ENCODE assay signal across 17 cellular contexts in the genomic region with DNA sequence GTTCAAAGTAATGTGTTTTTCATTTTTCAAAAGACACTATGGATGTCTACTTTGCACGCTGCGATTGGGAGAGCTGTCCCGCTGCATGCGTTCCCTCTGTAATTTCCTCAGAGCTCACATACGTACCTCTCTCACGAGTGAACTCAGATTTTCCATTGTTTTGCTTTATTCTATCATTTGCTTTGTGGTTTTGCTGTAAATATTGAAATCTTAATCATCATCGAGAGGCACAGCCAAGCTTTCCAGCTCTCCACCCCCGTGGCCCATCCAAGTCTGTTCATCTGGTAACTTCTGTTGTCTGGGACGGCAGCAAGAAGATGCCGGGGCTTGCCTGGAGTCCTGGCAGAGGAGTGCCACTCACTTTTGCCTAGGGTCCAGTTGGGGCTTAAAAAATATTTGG. TPM values are rescaled to one million over a fixed set of nuclear protein-coding genes. Genes with fewer than 3 reads are reported as not detected.
DNase-seq lines count a peak whose midpoint lies in the region; ATAC-seq and TF ChIP-seq lines count a peak whose summit lies in the region.
"Had no signal": no experiment of that assay in that cellular context is flagged by ENCODE, and none has a peak within 500 bp of the region (broad histone marks: within the 10 kb centered on the region; RNA-seq: fewer than 3 reads in every experiment).

No MANE protein-coding gene starts in this region.

- H3K4me3 ChIP-seq in CD8-positive, alpha-beta T cell (ENCODE audit: low read depth, low read length) = no peak overlapping the region
- H3K4me3 ChIP-seq: colonic mucosa, suprapubic skin had no signal

- no peaks in the 10 kb centered on the region for H3K27me3 ChIP-seq in CD8-positive, alpha-beta T cell (ENCODE audit: insufficient read depth, low read length)
- H3K27me3 ChIP-seq: colonic mucosa, suprapubic skin had no signal

- peak; percentile 53 for DNase-seq in activated CD4-positive, alpha-beta T cell treated with anti-CD3 and anti-CD28 coated beads for 36 hours
- DNase-seq in activated CD4-positive, alpha-beta T cell treated with anti-CD3 and anti-CD28 coated beads, Interleukin-2, amount 50 U/mL, for 4 hours = no peak
- no peak for DNase-seq in CD8-positive, alpha-beta T cell
- DNase-seq in activated naive CD8-positive, alpha-beta T cell treated with anti-CD3 and anti-CD28 coated beads, Interleukin-2, amount 50 U/mL, for 24 hours = no peak
- DNase-seq in naive thymus-derived CD8-positive, alpha-beta T cell = no peak
- DNase-seq in T-helper 2 cell treated with Interferon-gamma antibody and Interleukin-4, amounts not matched to agents 5 μg/mL and 100 μg/mL, for 36 hours (ENCODE audit: low spot score) = no peak
- no peak for DNase-seq in HCEC 1CT
- DNase-seq: activated CD8-positive, alpha-beta memory T cell treated with anti-CD3 and anti-CD28 coated beads, Interleukin-2, amount 10 ng/mL, durations not matched to agents 7 days and 5 days; colonic mucosa; GF-D8; KG1; left cardiac atrium; NCI-H1105; NCI-H2227 treated with DMSO at 0.1 percent for 48 hours; SHP77 had no signal

- CTCF ChIA-PET in activated CD4-positive, alpha-beta T cell treated with anti-CD3 and anti-CD28 coated beads for 36 hours (lab: Charles Lee) = interaction anchor here (0.7 to 0.8 kb wide), 2 partner anchors 22 to 30 kb away, joined by 3 read pairs; no protein-coding TSS in a partner anchor
- CTCF ChIA-PET in CD8-positive, alpha-beta T cell (lab: Charles Lee) = interaction anchor here (0.6 to 8.2 kb wide), 2 partner anchors 69 to 80 kb away, joined by 3 to 85 read pairs; no protein-coding TSS in a partner anchor

- TF ChIP-seq CTCF in CD8-positive, alpha-beta T cell (IDR thresholded peaks at IDR 0.05) = no peak

- peaks cover 16% of the 10 kb centered on the region for H3K4me1 Mint-ChIP-seq in activated CD4-positive, alpha-beta T cell treated with anti-CD3 and anti-CD28 coated beads for 36 hours
- H3K4me1 Mint-ChIP-seq in CD8-positive, alpha-beta T cell (ENCODE audit: low read depth) = peaks cover 23% of the 10 kb centered on the region
- peaks cover 16% of the 10 kb centered on the region for H3K4me1 Mint-ChIP-seq in activated naive CD8-positive, alpha-beta T cell treated with anti-CD3 and anti-CD28 coated beads, Interleukin-2, amount 50 U/mL, for 24 hours
- H3K4me1 Mint-ChIP-seq in naive thymus-derived CD8-positive, alpha-beta T cell = peaks cover 11 to 32% (median 19%) of the 10 kb centered on the region in 4 donors
- H3K4me1 Mint-ChIP-seq in T-helper 2 cell treated with Interferon-gamma antibody and Interleukin-4, amounts not matched to agents 5 μg/mL and 100 μg/mL, for 36 hours (ENCODE audit: low read depth) = peaks cover under 1% of the 10 kb centered on the region

- POLR2A ChIA-PET in activated CD4-positive, alpha-beta T cell treated with anti-CD3 and anti-CD28 coated beads for 36 hours (lab: Charles Lee) = no interaction called here
- POLR2A ChIA-PET in CD8-positive, alpha-beta T cell (lab: Charles Lee) = interaction anchor here (0.5 to 13.2 kb wide), 4 partner anchors 19 to 747 kb away, joined by 3 to 201 read pairs (median 76); partner anchors contain the start of genes TMC6 and TMC8
- POLR2A ChIA-PET in naive thymus-derived CD8-positive, alpha-beta T cell (lab: Charles Lee) = interaction anchor here (15.9 kb wide), 1 partner anchor 28 kb away, joined by 615 read pairs; the partner anchor contains the start of genes C17orf99, TMC6 and TMC8

- no peaks in the 10 kb centered on the region for H3K9me3 Mint-ChIP-seq in activated CD4-positive, alpha-beta T cell treated with anti-CD3 and anti-CD28 coated beads for 36 hours (ENCODE audit: low read depth)
- H3K9me3 Mint-ChIP-seq in CD8-positive, alpha-beta T cell = no peaks in the 10 kb centered on the region
- no peaks in the 10 kb centered on the region for H3K9me3 Mint-ChIP-seq in activated naive CD8-positive, alpha-beta T cell treated with anti-CD3 and anti-CD28 coated beads, Interleukin-2, amount 50 U/mL, for 24 hours
- no peaks in the 10 kb centered on the region for H3K9me3 Mint-ChIP-seq in naive thymus-derived CD8-positive, alpha-beta T cell
- no peaks in the 10 kb centered on the region for H3K9me3 Mint-ChIP-seq in T-helper 2 cell treated with Interferon-gamma antibody and Interleukin-4, amounts not matched to agents 5 μg/mL and 100 μg/mL, for 36 hours

- intact Hi-C loops in activated CD4-positive, alpha-beta T cell treated with anti-CD3 and anti-CD28 coated beads for 36 hours (cut with DNase I, micrococcal nuclease) = no loop called here
- intact Hi-C loops in CD8-positive, alpha-beta T cell (cut with DNase I, micrococcal nuclease) = no loop called here

- H3K4me3 Mint-ChIP-seq in activated CD4-positive, alpha-beta T cell treated with anti-CD3 and anti-CD28 coated beads for 36 hours = no peak overlapping the region
- no peak overlapping the region for H3K4me3 Mint-ChIP-seq in CD8-positive, alpha-beta T cell
- H3K4me3 Mint-ChIP-seq in activated naive CD8-positive, alpha-beta T cell treated with anti-CD3 and anti-CD28 coated beads, Interleukin-2, amount 50 U/mL, for 24 hours = no peak overlapping the region
- no peak overlapping the region for H3K4me3 Mint-ChIP-seq in naive thymus-derived CD8-positive, alpha-beta T cell
- no peak overlapping the region for H3K4me3 Mint-ChIP-seq in T-helper 2 cell treated with Interferon-gamma antibody and Interleukin-4, amounts not matched to agents 5 μg/mL and 100 μg/mL, for 36 hours
- H3K4me3 Mint-ChIP-seq: activated CD8-positive, alpha-beta memory T cell treated with anti-CD3 and anti-CD28 coated beads, Interleukin-2, amount 10 ng/mL, durations not matched to agents 7 days and 5 days had no signal

- H3K27ac Mint-ChIP-seq in activated CD4-positive, alpha-beta T cell treated with anti-CD3 and anti-CD28 coated beads for 36 hours = peak overlapping the region; percentile 73
- H3K27ac Mint-ChIP-seq in CD8-positive, alpha-beta T cell = peak overlapping the region; percentile 12
- peak overlapping the region; percentile 55 for H3K27ac Mint-ChIP-seq in activated naive CD8-positive, alpha-beta T cell treated with anti-CD3 and anti-CD28 coated beads, Interleukin-2, amount 50 U/mL, for 24 hours
- H3K27ac Mint-ChIP-seq in naive thymus-derived CD8-positive, alpha-beta T cell = peak overlapping the region in 9 of 10 donors; percentile 16 to 83 (median 55)
- H3K27ac Mint-ChIP-seq in T-helper 2 cell treated with Interferon-gamma antibody and Interleukin-4, amounts not matched to agents 5 μg/mL and 100 μg/mL, for 36 hours = no peak overlapping the region
- H3K27ac Mint-ChIP-seq: activated CD8-positive, alpha-beta memory T cell treated with anti-CD3 and anti-CD28 coated beads, Interleukin-2, amount 10 ng/mL, durations not matched to agents 7 days and 5 days had no signal

- no peaks in the 10 kb centered on the region for H3K9me3 ChIP-seq in CD8-positive, alpha-beta T cell (ENCODE audit: low read length)
- H3K9me3 ChIP-seq: colonic mucosa, suprapubic skin had no signal

- H3K36me3 ChIP-seq in CD8-positive, alpha-beta T cell (ENCODE audit: insufficient read depth, low read length) = peaks cover 73% of the 10 kb centered on the region

- peak; percentile 65 for ATAC-seq in activated CD4-positive, alpha-beta T cell treated with anti-CD3 and anti-CD28 coated beads for 36 hours
- no peak for ATAC-seq in CD8-positive, alpha-beta T cell
- ATAC-seq in activated naive CD8-positive, alpha-beta T cell treated with anti-CD3 and anti-CD28 coated beads, Interleukin-2, amount 50 U/mL, for 24 hours = no peak
- ATAC-seq in naive thymus-derived CD8-positive, alpha-beta T cell = no peak
- ATAC-seq in HG03159 (IDR thresholded peaks at IDR 0.05; ENCODE audit: unreplicated experiment) = no peak
- ATAC-seq: activated CD8-positive, alpha-beta memory T cell treated with anti-CD3 and anti-CD28 coated beads, Interleukin-2, amount 10 ng/mL, durations not matched to agents 7 days and 5 days; left cardiac atrium had no signal

- no peaks in the 10 kb centered on the region for H3K27me3 Mint-ChIP-seq in activated CD4-positive, alpha-beta T cell treated with anti-CD3 and anti-CD28 coated beads for 36 hours
- no peaks in the 10 kb centered on the region for H3K27me3 Mint-ChIP-seq in CD8-positive, alpha-beta T cell (ENCODE audit: low read depth)
- H3K27me3 Mint-ChIP-seq in activated naive CD8-positive, alpha-beta T cell treated with anti-CD3 and anti-CD28 coated beads, Interleukin-2, amount 50 U/mL, for 24 hours = no peaks in the 10 kb centered on the region
- no peaks in the 10 kb centered on the region for H3K27me3 Mint-ChIP-seq in naive thymus-derived CD8-positive, alpha-beta T cell
- no peaks in the 10 kb centered on the region for H3K27me3 Mint-ChIP-seq in T-helper 2 cell treated with Interferon-gamma antibody and Interleukin-4, amounts not matched to agents 5 μg/mL and 100 μg/mL, for 36 hours (ENCODE audit: low read depth)
- H3K27me3 Mint-ChIP-seq: activated CD8-positive, alpha-beta memory T cell treated with anti-CD3 and anti-CD28 coated beads, Interleukin-2, amount 10 ng/mL, durations not matched to agents 7 days and 5 days had no signal

- peaks cover 5% of the 10 kb centered on the region for H3K4me1 ChIP-seq in CD8-positive, alpha-beta T cell (ENCODE audit: insufficient read depth, low read length)
- H3K4me1 ChIP-seq: colonic mucosa had no signal

- H3K27ac ChIP-seq in CD8-positive, alpha-beta T cell (ENCODE audit: low read depth, low read length) = no peak overlapping the region
- H3K27ac ChIP-seq: colonic mucosa, suprapubic skin had no signal

- peaks cover 25% of the 10 kb centered on the region for H3K36me3 Mint-ChIP-seq in activated CD4-positive, alpha-beta T cell treated with anti-CD3 and anti-CD28 coated beads for 36 hours (ENCODE audit: low read depth)
- peaks cover 72% of the 10 kb centered on the region for H3K36me3 Mint-ChIP-seq in CD8-positive, alpha-beta T cell
- H3K36me3 Mint-ChIP-seq in activated naive CD8-positive, alpha-beta T cell treated with anti-CD3 and anti-CD28 coated beads, Interleukin-2, amount 50 U/mL, for 24 hours (ENCODE audit: low read depth) = peaks cover 11% of the 10 kb centered on the region
- H3K36me3 Mint-ChIP-seq in naive thymus-derived CD8-positive, alpha-beta T cell = peaks cover 0 to 80% (median 11%) of the 10 kb centered on the region in 3 donors
- H3K36me3 Mint-ChIP-seq in T-helper 2 cell treated with Interferon-gamma antibody and Interleukin-4, amounts not matched to agents 5 μg/mL and 100 μg/mL, for 36 hours (ENCODE audit: low read depth) = peaks cover 47% of the 10 kb centered on the region

RNA-seq across cellular contexts. Expression of gene TMC6, which starts 21.1 kb away (rescaled TPM):
- total RNA-seq in activated CD4-positive, alpha-beta T cell treated with anti-CD3 and anti-CD28 coated beads for 36 hours = 100 to 1,000 TPM; 138 to 145 TPM
- total RNA-seq in CD8-positive, alpha-beta T cell = 100 to 1,000 TPM; 518 to 535 TPM
- 100 to 1,000 TPM; 809 to 819 TPM for total RNA-seq in naive thymus-derived CD8-positive, alpha-beta T cell
- polyA plus RNA-seq in naive thymus-derived CD8-positive, alpha-beta T cell = 100 to 1,000 TPM; 186 to 253 (median 209) TPM

RNA-seq across cellular contexts. Expression of gene TMC8, which starts 23.1 kb away (rescaled TPM):
- 100 to 1,000 TPM; 123 to 139 TPM for total RNA-seq in activated CD4-positive, alpha-beta T cell treated with anti-CD3 and anti-CD28 coated beads for 36 hours
- total RNA-seq in CD8-positive, alpha-beta T cell = 100 to 1,000 TPM; 312 to 315 TPM
- 100 to 1,000 TPM; 367 to 370 TPM for total RNA-seq in naive thymus-derived CD8-positive, alpha-beta T cell
- 100 to 1,000 TPM in 1 of 3 donors, 10 to 100 TPM in 2; 62.5 to 141 (median 72.9) TPM for polyA plus RNA-seq in naive thymus-derived CD8-positive, alpha-beta T cell

RNA-seq across cellular contexts. Expression of gene C17orf99, which starts 38.7 kb away (rescaled TPM):
- total RNA-seq in activated CD4-positive, alpha-beta T cell treated with anti-CD3 and anti-CD28 coated beads for 36 hours = not detected
- total RNA-seq in CD8-positive, alpha-beta T cell = not detected
- under 1 TPM in 1 of 2 experiments, not detected in 1; 0.60 TPM for total RNA-seq in naive thymus-derived CD8-positive, alpha-beta T cell
- not detected for polyA plus RNA-seq in naive thymus-derived CD8-positive, alpha-beta T cell
- total RNA-seq: activated CD8-positive, alpha-beta memory T cell treated with anti-CD3 and anti-CD28 coated beads, Interleukin-2, amount 10 ng/mL, durations not matched to agents 7 days and 5 days; left cardiac atrium had no signal
